Comparison of ENCODE assay signal across 17 cellular contexts in the genomic region with DNA sequence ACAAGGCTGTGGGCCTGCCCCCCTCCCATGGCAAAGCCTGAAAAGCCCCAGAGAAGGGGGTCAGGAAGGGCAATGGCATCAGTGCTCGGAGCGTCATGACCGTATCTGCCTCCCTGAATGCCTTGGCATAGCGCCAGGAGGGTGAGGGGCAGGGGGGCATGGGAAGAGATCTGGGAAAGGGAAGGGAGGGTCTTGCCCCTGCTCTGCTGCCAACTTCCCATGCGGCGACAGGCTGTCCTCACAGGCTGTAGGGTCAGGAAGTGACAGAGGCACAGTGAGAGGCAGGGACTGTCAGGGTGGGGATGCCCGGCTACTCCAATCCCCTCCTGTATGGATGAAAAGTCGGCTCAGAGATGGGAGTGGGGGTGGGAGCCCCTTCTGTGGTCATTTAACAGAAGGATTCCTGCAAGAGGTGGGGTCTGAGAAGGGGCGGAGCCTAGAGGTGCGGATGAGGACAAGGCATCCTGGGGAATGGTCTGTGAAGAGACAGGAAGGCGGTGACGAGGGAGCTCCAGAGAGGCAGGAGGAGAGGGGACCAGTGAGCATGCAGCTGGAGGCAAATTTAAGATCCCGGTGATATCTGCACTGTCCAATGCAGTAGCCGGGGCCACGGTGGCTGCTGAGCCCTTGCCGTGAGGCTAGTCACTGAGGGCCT.
"Had no signal": no experiment of that assay in that cellular context is flagged by ENCODE, and none has a peak within 500 bp of the region (broad histone marks: within the 10 kb centered on the region; RNA-seq: fewer than 3 reads in every experiment).

No MANE protein-coding gene starts in this region.

- H3K27ac Mint-ChIP-seq: activated naive CD8-positive, alpha-beta T cell treated with anti-CD3 and anti-CD28 coated beads for 36 hours; memory B cell; nephron; stimulated activated naive CD8-positive, alpha-beta T cell treated with anti-CD3 and anti-CD28 coated beads, Interleukin-15, amount 100 ng/mL, for 72 hours had no signal

- ATAC-seq: esophagus mucosa; left colon; stimulated activated naive CD8-positive, alpha-beta T cell treated with anti-CD3 and anti-CD28 coated beads, Interleukin-15, amount 100 ng/mL, for 72 hours had no signal

- H3K9me3 Mint-ChIP-seq: activated naive CD8-positive, alpha-beta T cell treated with anti-CD3 and anti-CD28 coated beads for 36 hours had no signal

- H3K4me3 Mint-ChIP-seq: activated naive CD8-positive, alpha-beta T cell treated with anti-CD3 and anti-CD28 coated beads for 36 hours; memory B cell; nephron; stimulated activated naive CD8-positive, alpha-beta T cell treated with anti-CD3 and anti-CD28 coated beads, Interleukin-15, amount 100 ng/mL, for 72 hours had no signal

- DNase-seq: activated CD4-positive, alpha-beta T cell treated with anti-CD3 and anti-CD28 coated beads for 4 hours; activated gamma-delta T cell treated with Interleukin-2 at 50 U/mL for 16 hours; activated naive CD8-positive, alpha-beta T cell treated with anti-CD3 and anti-CD28 coated beads for 36 hours; brain microvascular endothelial cell; cerebellar nuclear complex; hypothalamus; left colon; ovary; stimulated activated CD4-positive, alpha-beta T cell treated with anti-CD3 and anti-CD28 coated beads, Interleukin-15, amount 100 ng/mL, for 24 hours; stimulated activated CD4-positive, alpha-beta T cell treated with anti-CD3 and anti-CD28 coated beads, Interleukin-4, amount 100 ng/mL, for 4 hours; stimulated activated naive CD8-positive, alpha-beta T cell treated with anti-CD3 and anti-CD28 coated beads, Interleukin-15, amount 100 ng/mL, for 72 hours; T-helper 9 cell had no signal

- H3K36me3 Mint-ChIP-seq: activated naive CD8-positive, alpha-beta T cell treated with anti-CD3 and anti-CD28 coated beads for 36 hours; memory B cell had no signal

- FAIRE-seq: urothelium cell line had no signal

- H3K9me3 ChIP-seq: thoracic aorta had no signal

- H3K27ac ChIP-seq: brain microvascular endothelial cell, ovary, thoracic aorta had no signal

- H3K36me3 ChIP-seq: brain microvascular endothelial cell, ovary, thoracic aorta had no signal

- H3K27me3 Mint-ChIP-seq: activated naive CD8-positive, alpha-beta T cell treated with anti-CD3 and anti-CD28 coated beads for 36 hours; stimulated activated naive CD8-positive, alpha-beta T cell treated with anti-CD3 and anti-CD28 coated beads, Interleukin-15, amount 100 ng/mL, for 72 hours had no signal

- H3K4me3 ChIP-seq: ovary, thoracic aorta had no signal

- H3K4me1 Mint-ChIP-seq: activated naive CD8-positive, alpha-beta T cell treated with anti-CD3 and anti-CD28 coated beads for 36 hours; memory B cell; stimulated activated naive CD8-positive, alpha-beta T cell treated with anti-CD3 and anti-CD28 coated beads, Interleukin-15, amount 100 ng/mL, for 72 hours had no signal

- H3K27me3 ChIP-seq: brain microvascular endothelial cell, ovary had no signal
